In the genomic region with DNA sequence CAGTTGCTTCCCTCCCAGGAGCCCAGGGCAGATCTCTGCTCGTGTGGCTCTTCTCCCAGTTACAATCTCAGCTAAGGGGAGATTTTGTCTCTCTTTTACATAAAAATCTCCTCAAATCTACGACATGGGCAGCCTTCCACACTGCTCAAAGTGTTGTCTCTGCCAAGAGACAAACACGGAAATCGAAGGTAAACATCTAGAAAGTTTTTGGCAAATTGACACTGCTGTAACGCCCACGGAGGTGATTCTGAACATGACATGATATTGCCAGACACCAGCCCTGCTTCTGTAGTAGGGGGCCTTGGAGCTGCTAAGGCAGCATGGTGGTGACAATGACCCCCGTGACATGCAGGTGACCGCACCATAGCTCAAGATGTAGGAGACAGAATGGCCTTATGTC, we compare ENCODE assay signal across 28 cellular contexts.
"Had no signal": no experiment of that assay in that cellular context is flagged by ENCODE, and none has a peak within 500 bp of the region (broad histone marks: within the 10 kb centered on the region; RNA-seq: fewer than 3 reads in every experiment).

No MANE protein-coding gene starts in this region.

- DNase-seq: colonic mucosa; effector memory CD4-positive, alpha-beta T cell; erythroblast; esophagus squamous epithelium; foreskin melanocyte; glutamatergic neuron; heart right ventricle; hippocampal formation; left cardiac atrium; left ventricle myocardium inferior; lower lobe of right lung; naive thymus-derived CD8-positive, alpha-beta T cell; sigmoid colon; stimulated activated CD4-positive, alpha-beta T cell treated with anti-CD3 and anti-CD28 coated beads, Interleukin-2, amount 100 ng/mL, for 24 hours; stimulated activated CD4-positive, alpha-beta T cell treated with anti-CD3 and anti-CD28 coated beads, Interleukin-4, amount 100 ng/mL, for 24 hours; stimulated activated naive CD8-positive, alpha-beta T cell treated with anti-CD3 and anti-CD28 coated beads, Interleukin-15, Interleukin-2, amounts not matched to agents 100 U/mL and 50 U/mL, for 24 hours; transverse colon had no signal

- H3K36me3 ChIP-seq: colonic mucosa, esophagus squamous epithelium, heart right ventricle, left ventricle myocardium inferior, lower lobe of right lung, neutrophil, right atrium auricular region, sigmoid colon, thoracic aorta, transverse colon, vagina had no signal

- H3K9me3 Mint-ChIP-seq: dendritic cell treated with granulocyte-macrophage colony-stimulating factor and Interleukin-4, amounts not matched to agents 40 ng/mL and 50 ng/mL, for 4 days; neural crest cell; stimulated activated memory B cell treated with anti-CD40 and anti-IgM and Interleukin-4, amounts not matched to agents 10 μg/mL and 1 μg/mL and 100 μg/mL, for 72 hours had no signal

- H3K4me1 Mint-ChIP-seq: neural crest cell; stimulated activated memory B cell treated with anti-CD40 and anti-IgM and Interleukin-4, amounts not matched to agents 10 μg/mL and 1 μg/mL and 100 μg/mL, for 72 hours had no signal

- H3K9me3 ChIP-seq: colonic mucosa, esophagus squamous epithelium, heart right ventricle, left ventricle myocardium inferior, lower lobe of right lung, neutrophil, right atrium auricular region, sigmoid colon, thoracic aorta, transverse colon, vagina had no signal

- H3K4me3 Mint-ChIP-seq: dendritic cell treated with granulocyte-macrophage colony-stimulating factor and Interleukin-4, amounts not matched to agents 40 ng/mL and 50 ng/mL, for 4 days; naive thymus-derived CD8-positive, alpha-beta T cell; neural crest cell; stimulated activated memory B cell treated with anti-CD40 and anti-IgM and Interleukin-4, amounts not matched to agents 10 μg/mL and 1 μg/mL and 100 μg/mL, for 72 hours had no signal

- H3K27ac ChIP-seq: colonic mucosa, heart right ventricle, left ventricle myocardium inferior, lower lobe of right lung, neutrophil, parathyroid adenoma, right atrium auricular region, sigmoid colon, thoracic aorta, transverse colon, vagina had no signal

- ATAC-seq: heart right ventricle; left cardiac atrium; lower lobe of right lung; naive thymus-derived CD8-positive, alpha-beta T cell; stimulated activated memory B cell treated with anti-CD40 and anti-IgM and Interleukin-4, amounts not matched to agents 10 μg/mL and 1 μg/mL and 100 μg/mL, for 72 hours; stimulated activated naive CD8-positive, alpha-beta T cell treated with anti-CD3 and anti-CD28 coated beads, Interleukin-15, Interleukin-2, amounts not matched to agents 100 U/mL and 50 U/mL, for 24 hours had no signal

- H3K4me3 ChIP-seq: colonic mucosa, esophagus squamous epithelium, heart right ventricle, left ventricle myocardium inferior, lower lobe of right lung, right atrium auricular region, sigmoid colon, thoracic aorta, transverse colon, vagina had no signal

- H3K36me3 Mint-ChIP-seq: naive thymus-derived CD8-positive, alpha-beta T cell; stimulated activated memory B cell treated with anti-CD40 and anti-IgM and Interleukin-4, amounts not matched to agents 10 μg/mL and 1 μg/mL and 100 μg/mL, for 72 hours had no signal

- FAIRE-seq: endometrium, islet of Langerhans had no signal

- H3K27me3 ChIP-seq: colonic mucosa, esophagus squamous epithelium, neutrophil, right atrium auricular region, sigmoid colon, transverse colon, vagina had no signal

- H3K9ac ChIP-seq: parathyroid adenoma had no signal

- H3K27me3 Mint-ChIP-seq: dendritic cell treated with granulocyte-macrophage colony-stimulating factor and Interleukin-4, amounts not matched to agents 40 ng/mL and 50 ng/mL, for 4 days had no signal

- H3K4me1 ChIP-seq: colonic mucosa, left ventricle myocardium inferior, lower lobe of right lung, parathyroid adenoma, right atrium auricular region, sigmoid colon, transverse colon had no signal

- H3K27ac Mint-ChIP-seq: dendritic cell treated with granulocyte-macrophage colony-stimulating factor and Interleukin-4, amounts not matched to agents 40 ng/mL and 50 ng/mL, for 4 days; naive thymus-derived CD8-positive, alpha-beta T cell; progenitor cell of endocrine pancreas; stimulated activated memory B cell treated with anti-CD40 and anti-IgM and Interleukin-4, amounts not matched to agents 10 μg/mL and 1 μg/mL and 100 μg/mL, for 72 hours had no signal

- H2AFZ ChIP-seq: parathyroid adenoma had no signal

- H3K79me2 ChIP-seq: parathyroid adenoma had no signal
